21 cellular contexts compared by ENCODE assay signal in the genomic region with DNA sequence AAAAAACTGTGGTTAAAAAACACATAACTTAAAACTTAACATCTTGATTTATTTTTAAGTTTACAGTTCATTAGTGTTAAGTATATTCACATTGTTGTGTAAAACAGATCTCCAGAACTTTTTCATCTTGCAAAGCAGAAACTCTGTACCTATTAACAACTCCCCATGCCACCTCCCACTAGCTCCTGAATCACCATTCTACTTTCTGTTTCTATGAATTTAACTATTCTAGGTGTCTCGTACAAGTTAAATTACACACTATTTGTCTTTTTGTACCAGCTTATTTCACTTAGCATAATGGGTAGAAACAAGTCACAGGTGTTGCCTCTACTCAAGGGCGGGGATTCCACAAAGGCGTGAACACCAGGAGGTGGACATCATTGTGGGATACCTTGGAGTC. TPM values are rescaled to one million over a fixed set of nuclear protein-coding genes. Genes with fewer than 3 reads are reported as not detected.
DNase-seq lines count a peak whose midpoint lies in the region; ATAC-seq and TF ChIP-seq lines count a peak whose summit lies in the region.
"Had no signal": no experiment of that assay in that cellular context is flagged by ENCODE, and none has a peak within 500 bp of the region (broad histone marks: within the 10 kb centered on the region; RNA-seq: fewer than 3 reads in every experiment).

No MANE protein-coding gene starts in this region.

- POLR2A ChIA-PET in CD4-positive, alpha-beta T cell (lab: Charles Lee): interaction anchor here (1.0 to 4.1 kb wide), 9 partner anchors 9 to 67 kb away, joined by 3 to 39 read pairs (median 9); partner anchors contain the start of gene CRTC3
- POLR2A ChIA-PET in activated CD8-positive, alpha-beta T cell treated with anti-CD3 and anti-CD28 coated beads for 36 hours (lab: Charles Lee): interaction anchor here (0.9 to 2.3 kb wide), 5 partner anchors 11 to 35 kb away, joined by 3 to 5 read pairs (median 4); no protein-coding TSS in a partner anchor

- H3K36me3 ChIP-seq in vagina: no peaks in the 10 kb centered on the region
- H3K36me3 ChIP-seq in brain microvascular endothelial cell (replicated peaks): no peaks in the 10 kb centered on the region
- H3K36me3 ChIP-seq: ovary, Peyer's patch, right atrium auricular region, SJSA1, thoracic aorta had no signal

- H3K9me3 ChIP-seq in CD4-positive, alpha-beta T cell (ENCODE audit: control insufficient read depth, low read length): no peaks in the 10 kb centered on the region
- H3K9me3 ChIP-seq in vagina: no peaks in the 10 kb centered on the region
- H3K9me3 ChIP-seq: ovary, Peyer's patch, right atrium auricular region, SJSA1, thoracic aorta had no signal

- peaks cover 0 to 4% (median 2%) of the 10 kb centered on the region in 3 donors for H3K27me3 Mint-ChIP-seq in CD14-positive monocyte (ENCODE audit: low read depth in 3 of 3)
- H3K27me3 Mint-ChIP-seq in CD4-positive, alpha-beta T cell: no peaks in the 10 kb centered on the region
- H3K27me3 Mint-ChIP-seq in activated CD8-positive, alpha-beta T cell treated with anti-CD3 and anti-CD28 coated beads for 36 hours: no peaks in the 10 kb centered on the region
- peaks cover 0 to 4% (median 3%) of the 10 kb centered on the region in 3 donors for H3K27me3 Mint-ChIP-seq in immature natural killer cell (ENCODE audit: low read depth in 3 of 3)
- H3K27me3 Mint-ChIP-seq: naive B cell had no signal

- H3K4me1 Mint-ChIP-seq in CD14-positive monocyte (peaks cover 60% of the 10 kb centered on the region), immature natural killer cell (peaks cover 87 to 99% of the 10 kb centered on the region in 2 donors)
- H3K4me1 Mint-ChIP-seq in CD4-positive, alpha-beta T cell (ENCODE audit: low read depth): peaks cover 98% of the 10 kb centered on the region
- H3K4me1 Mint-ChIP-seq in activated CD8-positive, alpha-beta T cell treated with anti-CD3 and anti-CD28 coated beads for 36 hours (ENCODE audit: low read depth): peaks cover 82% of the 10 kb centered on the region

- H3K4me3 Mint-ChIP-seq in CD14-positive monocyte: no peak overlapping the region
- H3K4me3 Mint-ChIP-seq in CD4-positive, alpha-beta T cell: peak overlapping the region; percentile 37
- H3K4me3 Mint-ChIP-seq in activated CD8-positive, alpha-beta T cell treated with anti-CD3 and anti-CD28 coated beads for 36 hours: peak overlapping the region; percentile 9
- peak overlapping the region in 4 of 5 donors; percentile 14 to 50 (median 36) for H3K4me3 Mint-ChIP-seq in immature natural killer cell
- H3K4me3 Mint-ChIP-seq: WTC11 had no signal

- no peak for TF ChIP-seq POLR2A in vagina (IDR thresholded peaks at IDR 0.05)

- H3K36me3 Mint-ChIP-seq in CD14-positive monocyte (peaks cover 14 to 17% of the 10 kb centered on the region in 2 donors), immature natural killer cell (peaks cover 0 to 11% (median 9%) of the 10 kb centered on the region in 3 donors)
- peaks cover 11% of the 10 kb centered on the region for H3K36me3 Mint-ChIP-seq in CD4-positive, alpha-beta T cell (ENCODE audit: low read depth)
- peaks cover 39% of the 10 kb centered on the region for H3K36me3 Mint-ChIP-seq in activated CD8-positive, alpha-beta T cell treated with anti-CD3 and anti-CD28 coated beads for 36 hours (ENCODE audit: low read depth)
- H3K36me3 Mint-ChIP-seq: WTC11 had no signal

- intact Hi-C loops in CD14-positive monocyte (cut with micrococcal nuclease): loop anchor here in 1 of 2 donors (10.0 kb wide), 1 partner anchor 168 kb away; no protein-coding TSS in a partner anchor
- intact Hi-C loops in CD4-positive, alpha-beta T cell (cut with DNase I, micrococcal nuclease): loop anchor here in 1 of 2 experiments (5.0 kb wide), 1 partner anchor 36 kb away; no protein-coding TSS in a partner anchor
- intact Hi-C loops in activated CD8-positive, alpha-beta T cell treated with anti-CD3 and anti-CD28 coated beads for 36 hours (cut with micrococcal nuclease): no loop called here
- intact Hi-C loops in vagina (cut with DNase I): loop anchor here (1.0 kb wide), 1 partner anchor 21 kb away; no protein-coding TSS in a partner anchor

- peak overlapping the region in 4 of 7 donors; percentile 35 to 94 (median 50) for H3K27ac Mint-ChIP-seq in CD14-positive monocyte
- peak overlapping the region; percentile 77 for H3K27ac Mint-ChIP-seq in CD4-positive, alpha-beta T cell
- H3K27ac Mint-ChIP-seq in activated CD8-positive, alpha-beta T cell treated with anti-CD3 and anti-CD28 coated beads for 36 hours: peak overlapping the region; percentile 84
- peak overlapping the region; percentile 12 to 84 (median 77) for H3K27ac Mint-ChIP-seq in immature natural killer cell
- H3K27ac Mint-ChIP-seq: WTC11 had no signal

- H3K9me3 Mint-ChIP-seq in CD14-positive monocyte (no peaks in the 10 kb centered on the region), immature natural killer cell (peaks cover 0 to 2% (median 0%) of the 10 kb centered on the region in 6 donors)
- no peaks in the 10 kb centered on the region for H3K9me3 Mint-ChIP-seq in CD4-positive, alpha-beta T cell
- peaks cover 4% of the 10 kb centered on the region for H3K9me3 Mint-ChIP-seq in activated CD8-positive, alpha-beta T cell treated with anti-CD3 and anti-CD28 coated beads for 36 hours
- H3K9me3 Mint-ChIP-seq: naive B cell, WTC11 had no signal

- no peak for DNase-seq in CD14-positive monocyte (ENCODE audit: low spot score)
- DNase-seq in CD4-positive, alpha-beta T cell: no peak
- DNase-seq in activated CD8-positive, alpha-beta T cell treated with anti-CD3 and anti-CD28 coated beads for 36 hours: no peak
- no peak for DNase-seq in immature natural killer cell
- no peak for DNase-seq in vagina (ENCODE audit: extremely low spot score in 2 of 2)
- DNase-seq in brain microvascular endothelial cell: no peak
- DNase-seq: Calu3, EL, glutamatergic neuron, mesenchymal stem cell, naive B cell, NCI-H1105 treated with DMSO at 0.1 percent for 48 hours, NCI-H446, ovary, Peyer's patch had no signal

- TF ChIP-seq CTCF in CD14-positive monocyte (IDR thresholded peaks at IDR 0.05): no peak
- TF ChIP-seq CTCF in CD4-positive, alpha-beta T cell (IDR thresholded peaks at IDR 0.05): no peak
- TF ChIP-seq CTCF in activated CD8-positive, alpha-beta T cell treated with anti-CD3 and anti-CD28 coated beads for 36 hours (IDR thresholded peaks at IDR 0.05): no peak
- TF ChIP-seq CTCF in vagina (IDR thresholded peaks at IDR 0.05): no peak
- no peak for TF ChIP-seq CTCF in brain microvascular endothelial cell (IDR thresholded peaks at IDR 0.05; ENCODE audit: low read depth, low read length, missing control alignments)

- H3K4me1 ChIP-seq in vagina: peaks cover 23% of the 10 kb centered on the region
- H3K4me1 ChIP-seq: SJSA1 had no signal

- no peak overlapping the region for H3K27ac ChIP-seq in CD4-positive, alpha-beta T cell (ENCODE audit: low read depth, low read length)
- no peak overlapping the region for H3K27ac ChIP-seq in vagina
- no peak overlapping the region for H3K27ac ChIP-seq in brain microvascular endothelial cell
- H3K27ac ChIP-seq: ovary, Peyer's patch, right atrium auricular region, SJSA1, thoracic aorta had no signal

- ATAC-seq in CD4-positive, alpha-beta T cell (ENCODE audit: poor library complexity): no peak
- peak; percentile 31 for ATAC-seq in activated CD8-positive, alpha-beta T cell treated with anti-CD3 and anti-CD28 coated beads for 36 hours
- ATAC-seq in GM21528 (IDR thresholded peaks at IDR 0.05; ENCODE audit: low FRiP score, unreplicated experiment): no peak
- ATAC-seq: HepG2, WTC11 had no signal

- in situ Hi-C loops in brain microvascular endothelial cell (cut with HindIII; ENCODE audit: low pct_ligation_motif_present, low sequenced_read_pairs): no loop called here

- CTCF ChIA-PET in CD4-positive, alpha-beta T cell (lab: Charles Lee): interaction anchor here (1.4 to 2.2 kb wide), 2 partner anchors 12 to 75 kb away, joined by 4 to 7 read pairs; no protein-coding TSS in a partner anchor
- CTCF ChIA-PET in activated CD8-positive, alpha-beta T cell treated with anti-CD3 and anti-CD28 coated beads for 36 hours (lab: Charles Lee): interaction anchor here (1.2 to 2.2 kb wide), 4 partner anchors 18 to 253 kb away, joined by 4 to 8 read pairs (median 5); no protein-coding TSS in a partner anchor

- no peaks in the 10 kb centered on the region for H3K27me3 ChIP-seq in CD4-positive, alpha-beta T cell (ENCODE audit: control insufficient read depth, insufficient read depth, low read length)
- H3K27me3 ChIP-seq in vagina: no peaks in the 10 kb centered on the region
- no peaks in the 10 kb centered on the region for H3K27me3 ChIP-seq in brain microvascular endothelial cell (replicated peaks)
- H3K27me3 ChIP-seq: ovary, Peyer's patch, right atrium auricular region, SJSA1 had no signal

- H3K4me3 ChIP-seq in vagina (no peak overlapping the region), brain microvascular endothelial cell (ENCODE audit: low read depth, low read length) (no peak overlapping the region)
- H3K4me3 ChIP-seq: ovary, Peyer's patch, right atrium auricular region, SJSA1, thoracic aorta had no signal

RNA-seq across cellular contexts. Expression of gene CRTC3, which starts 43.2 kb away (rescaled TPM):
- 10 to 100 TPM in 1 of 2 donors, 1 to 10 TPM in 1; 6.0 to 12.2 TPM for polyA plus RNA-seq in CD14-positive monocyte
- total RNA-seq in CD4-positive, alpha-beta T cell: 10 to 100 TPM; 90.7 to 92.4 TPM
- 10 to 100 TPM; 27.1 to 28.7 TPM for total RNA-seq in activated CD8-positive, alpha-beta T cell treated with anti-CD3 and anti-CD28 coated beads for 36 hours
- 10 to 100 TPM; 10.9 to 35.3 (median 11.0) TPM for polyA plus RNA-seq in immature natural killer cell
- total RNA-seq in vagina: 43.5 TPM

Comparison
In these comparisons a context has a peak if more than half of its experiments do, and no peak if none do; other contexts are left out.
1. H3K4me3 Mint-ChIP-seq: peak in CD4-positive, alpha-beta T cell (single experiment), activated CD8-positive, alpha-beta T cell treated with anti-CD3 and anti-CD28 coated beads for 36 hours (single experiment) and immature natural killer cell (4 of 5); none in CD14-positive monocyte (0 of 2).
2. Peak in every context shown above with its lines, with median percentiles within 50 percentile points of each other: H3K27ac Mint-ChIP-seq.